ENCODE assay signal across 12 cellular contexts in the genomic region with DNA sequence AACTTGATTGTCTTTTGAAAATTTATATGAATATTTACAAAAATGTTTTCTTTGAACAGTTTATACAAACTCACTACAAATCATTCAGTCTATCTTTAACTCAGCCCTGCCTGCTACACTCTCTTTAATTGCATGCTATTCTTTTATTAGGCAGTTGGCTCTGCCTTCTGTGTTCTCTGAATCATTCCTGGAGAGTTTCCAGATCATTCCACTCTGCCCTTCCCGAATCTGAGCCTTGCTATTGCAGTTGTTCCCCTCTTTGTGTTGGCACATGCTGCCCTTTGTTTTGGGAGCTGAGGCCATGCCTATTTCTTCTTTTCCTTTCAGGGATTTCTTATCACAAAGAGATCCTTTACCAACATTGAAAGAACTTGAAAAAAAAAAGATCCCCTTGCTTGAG. TPM values are rescaled to one million over a fixed set of nuclear protein-coding genes. Genes with fewer than 3 reads are reported as not detected.
DNase-seq lines count a peak whose midpoint lies in the region; ATAC-seq and TF ChIP-seq lines count a peak whose summit lies in the region.
"Had no signal": no experiment of that assay in that cellular context is flagged by ENCODE, and none has a peak within 500 bp of the region (broad histone marks: within the 10 kb centered on the region; RNA-seq: fewer than 3 reads in every experiment).

No MANE protein-coding gene starts in this region.

- H3K4me3 Mint-ChIP-seq in neural crest cell = no peak overlapping the region
- H3K4me3 Mint-ChIP-seq in activated CD4-positive, alpha-beta memory T cell treated with anti-CD3 and anti-CD28 coated beads for 36 hours = no peak overlapping the region

- H3K27ac Mint-ChIP-seq in neural crest cell (ENCODE audit: unreplicated experiment) = peak overlapping the region; percentile 69
- no peak overlapping the region for H3K27ac Mint-ChIP-seq in activated CD4-positive, alpha-beta memory T cell treated with anti-CD3 and anti-CD28 coated beads for 36 hours

- CTCF ChIA-PET in activated CD4-positive, alpha-beta memory T cell treated with anti-CD3 and anti-CD28 coated beads for 36 hours (lab: Charles Lee) = no interaction called here

- no peak overlapping the region for H3K4me3 ChIP-seq in epithelial cell of esophagus (ENCODE audit: low read length)
- H3K4me3 ChIP-seq: upper lobe of left lung had no signal

- no peak for ATAC-seq in GM21390 (IDR thresholded peaks at IDR 0.05; ENCODE audit: unreplicated experiment)

- peaks cover 2% of the 10 kb centered on the region for H3K9me3 Mint-ChIP-seq in neural crest cell
- H3K9me3 Mint-ChIP-seq in activated CD4-positive, alpha-beta memory T cell treated with anti-CD3 and anti-CD28 coated beads for 36 hours = peaks cover 2% of the 10 kb centered on the region

- no peaks in the 10 kb centered on the region for H3K36me3 Mint-ChIP-seq in neural crest cell (ENCODE audit: low read depth)
- H3K36me3 Mint-ChIP-seq in activated CD4-positive, alpha-beta memory T cell treated with anti-CD3 and anti-CD28 coated beads for 36 hours = no peaks in the 10 kb centered on the region

- intact Hi-C loops in activated CD4-positive, alpha-beta memory T cell treated with anti-CD3 and anti-CD28 coated beads for 36 hours (cut with micrococcal nuclease) = no loop called here

- no peaks in the 10 kb centered on the region for H3K27me3 Mint-ChIP-seq in neural crest cell (ENCODE audit: low read depth)
- H3K27me3 Mint-ChIP-seq in activated CD4-positive, alpha-beta memory T cell treated with anti-CD3 and anti-CD28 coated beads for 36 hours = no peaks in the 10 kb centered on the region

- peaks cover 11% of the 10 kb centered on the region for H3K4me1 Mint-ChIP-seq in neural crest cell
- H3K4me1 Mint-ChIP-seq in activated CD4-positive, alpha-beta memory T cell treated with anti-CD3 and anti-CD28 coated beads for 36 hours (ENCODE audit: low read depth) = no peaks in the 10 kb centered on the region

- peak; percentile 40 for DNase-seq in COLO829 (ENCODE audit: low spot score)
- peak; percentile 66 for DNase-seq in NCI-H1694 treated with DMSO at 0.1 percent for 48 hours (lab: John Stamatoyannopoulos, UW)
- DNase-seq in epithelial cell of esophagus (ENCODE audit: low read depth) = peak; percentile 4
- DNase-seq in neural crest cell (ENCODE audit: low read depth, low spot score) = no peak
- no peak for DNase-seq in NCI-H146 (lab: John Stamatoyannopoulos, UW)
- DNase-seq in stimulated activated CD4-positive, alpha-beta T cell treated with anti-CD3 and anti-CD28 coated beads, Interleukin-4, amount 100 ng/mL, for 4 hours = no peak
- DNase-seq in activated CD4-positive, alpha-beta memory T cell treated with anti-CD3 and anti-CD28 coated beads for 36 hours = no peak
- DNase-seq: NCI-H510A treated with DMSO at 0.1 percent for 48 hours, upper lobe of left lung, WERI-Rb-1 had no signal

- TF ChIP-seq CTCF in epithelial cell of esophagus (IDR thresholded peaks at IDR 0.05; ENCODE audit: insufficient read depth, low read depth, low read length, missing control alignments) (no peak), neural crest cell (conservative IDR thresholded peaks at IDR 0.05) (no peak)

- POLR2A ChIA-PET in activated CD4-positive, alpha-beta memory T cell treated with anti-CD3 and anti-CD28 coated beads for 36 hours (lab: Charles Lee) = no interaction called here

RNA-seq across cellular contexts. Expression of a gene that starts 8.7 kb away (rescaled TPM):
- total RNA-seq in neural crest cell = not detected in 2 replicates
- not detected for total RNA-seq in activated CD4-positive, alpha-beta memory T cell treated with anti-CD3 and anti-CD28 coated beads for 36 hours
- total RNA-seq: mucosa of gallbladder, upper lobe of left lung had no signal

Comparison
In these comparisons a context has a peak if more than half of its experiments do, and no peak if none do; other contexts are left out.
1. DNase-seq: peak in COLO829 (single experiment), NCI-H1694 treated with DMSO at 0.1 percent for 48 hours (single experiment) and epithelial cell of esophagus (single experiment); none in neural crest cell (single experiment), NCI-H146 (single experiment), stimulated activated CD4-positive, alpha-beta T cell treated with anti-CD3 and anti-CD28 coated beads, Interleukin-4, amount 100 ng/mL, for 4 hours (0 of 2) and activated CD4-positive, alpha-beta memory T cell treated with anti-CD3 and anti-CD28 coated beads for 36 hours (single experiment).